7 cellular contexts compared by ENCODE assay signal in genomic region chr2:127452423-127452822, GRCh38. TPM values are rescaled to one million over a fixed set of nuclear protein-coding genes. Genes with fewer than 3 reads are reported as not detected.
"Had no signal": no experiment of that assay in that cellular context is flagged by ENCODE, and none has a peak within 500 bp of the region (broad histone marks: within the 10 kb centered on the region; RNA-seq: fewer than 3 reads in every experiment).

No MANE protein-coding gene starts in this region.

RNA-seq across cellular contexts. Expression of gene PROC, which starts 34.2 kb away (rescaled TPM):
- total RNA-seq: subcutaneous adipose tissue, thoracic aorta, thyroid gland, tibial nerve, upper lobe of right lung, ureter, vagina had no signal
